Comparison of ENCODE assay signal across 8 cellular contexts in the genomic region with DNA sequence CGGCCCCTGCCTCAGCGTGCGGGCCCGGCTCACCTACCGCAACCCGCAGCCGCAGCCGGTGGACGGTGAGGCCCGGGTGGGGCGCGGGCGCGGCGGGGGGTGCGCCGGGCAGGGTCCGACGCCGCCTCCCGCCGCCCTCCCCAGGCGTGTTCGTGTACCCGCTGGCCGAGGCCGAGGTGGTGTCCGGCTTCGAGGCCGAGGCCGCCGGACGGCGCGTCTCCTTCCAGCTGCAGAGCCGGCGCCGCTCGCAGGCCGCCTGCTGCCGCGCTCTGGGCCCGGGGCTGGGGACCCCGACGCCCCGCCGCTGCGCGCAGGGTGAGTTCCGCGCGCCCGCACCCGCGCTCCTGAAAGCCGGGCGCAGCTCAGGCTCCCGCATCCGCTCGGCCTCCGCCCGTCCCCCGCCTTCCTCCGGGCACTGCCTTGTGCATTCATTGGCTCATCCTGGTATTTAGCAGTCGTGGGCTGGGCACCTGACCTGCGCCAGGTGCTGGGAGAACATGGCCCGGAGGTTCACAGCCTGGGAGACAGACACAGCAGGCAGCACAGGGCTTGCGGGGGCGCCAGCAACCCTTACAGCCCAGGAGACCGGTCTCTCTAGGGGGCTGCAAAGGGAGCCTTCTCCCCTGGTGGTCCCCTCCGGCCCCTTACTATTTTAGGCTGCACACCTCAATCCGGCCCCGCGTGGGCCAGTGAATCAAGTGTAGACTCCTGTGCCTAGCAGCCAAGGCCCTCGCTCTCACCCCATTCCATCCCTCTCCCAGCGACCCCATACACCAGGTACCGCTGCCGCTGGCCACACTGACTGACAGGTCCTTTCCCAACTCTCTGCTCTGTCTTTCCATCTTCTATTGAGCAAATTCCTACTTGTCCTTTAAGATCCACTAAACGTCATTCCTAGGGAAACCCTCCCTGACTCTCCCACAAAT. TPM values are rescaled to one million over a fixed set of nuclear protein-coding genes. Genes with fewer than 3 reads are reported as not detected.
DNase-seq lines count a peak whose midpoint lies in the region; ATAC-seq and TF ChIP-seq lines count a peak whose summit lies in the region.

No MANE protein-coding gene starts in this region.

- no peak overlapping the region for H2AFZ ChIP-seq in smooth muscle cell (ENCODE audit: low read depth)

- no peaks in the 10 kb centered on the region for H3F3A ChIP-seq in smooth muscle cell (ENCODE audit: low read depth)

- H3K9ac ChIP-seq in smooth muscle cell (ENCODE audit: low read depth): no peak overlapping the region

- no peaks in the 10 kb centered on the region for H3K36me3 ChIP-seq in smooth muscle cell (ENCODE audit: low read depth)

- H3K4me2 ChIP-seq in smooth muscle cell: peak overlapping the region; percentile 86

- TF ChIP-seq CTCF in foreskin keratinocyte (conservative IDR thresholded peaks at IDR 0.05) (no peak), smooth muscle cell (IDR thresholded peaks at IDR 0.05; ENCODE audit: borderline replicate concordance, insufficient read depth, poor library complexity, severe bottlenecking) (no peak)

- DNase-seq in NCI-H748 (lab: John Stamatoyannopoulos, UW; ENCODE audit: unreplicated experiment) (peak; percentile 60), NCI-H748 treated with DMSO at 0.1 percent for 48 hours (lab: John Stamatoyannopoulos, UW) (no peak), NCI-H526 treated with DMSO at 0.1 percent for 48 hours (lab: John Stamatoyannopoulos, UW) (peak; percentile 57), foreskin keratinocyte (peak in 1 of 2 donors; percentile 30), smooth muscle cell (lab: John Stamatoyannopoulos, UW; ENCODE audit: unreplicated experiment) (no peak), SIG-M5 (lab: John Stamatoyannopoulos, UW) (no peak)

- no peaks in the 10 kb centered on the region for H3K79me2 ChIP-seq in smooth muscle cell (ENCODE audit: low read depth)

- H3K9me3 ChIP-seq in smooth muscle cell (replicated peaks; ENCODE audit: low read depth): no peaks in the 10 kb centered on the region

- H3K4me3 ChIP-seq in smooth muscle cell: peak overlapping the region; percentile 43

- H3K4me1 ChIP-seq in foreskin keratinocyte (no peaks in the 10 kb centered on the region), smooth muscle cell (ENCODE audit: low read depth) (peaks cover 9% of the 10 kb centered on the region)

- no peak overlapping the region for H3K27ac ChIP-seq in foreskin keratinocyte
- no peak overlapping the region for H3K27ac ChIP-seq in smooth muscle cell (ENCODE audit: low read depth)

- WGBS in smooth muscle cell (ENCODE audit: low lambda C conversion rate): 15% methylated on average over 56 of the region's 79 CpGs

- peaks cover 76% of the 10 kb centered on the region for H3K27me3 ChIP-seq in foreskin keratinocyte
- H3K27me3 ChIP-seq in smooth muscle cell (ENCODE audit: low read depth): peaks cover 87% of the 10 kb centered on the region

- H4K20me1 ChIP-seq in smooth muscle cell (ENCODE audit: low read depth): no peaks in the 10 kb centered on the region

- peak; percentile 47 for ATAC-seq in foreskin keratinocyte
- no peak for ATAC-seq in HG02973 (IDR thresholded peaks at IDR 0.05; ENCODE audit: unreplicated experiment)
- no peak for ATAC-seq in HG03025 (IDR thresholded peaks at IDR 0.05; ENCODE audit: low FRiP score, unreplicated experiment)

RNA-seq across cellular contexts. Expression of a gene that starts 1.5 kb away (rescaled TPM):
- total RNA-seq in foreskin keratinocyte: not detected in 2 replicates
- polyA plus RNA-seq in foreskin keratinocyte: not detected in 2 replicates
- total RNA-seq in smooth muscle cell: not detected in 2 replicates
- polyA plus RNA-seq in smooth muscle cell: 0.70 TPM in 1 of 2 replicates, not detected in the other

RNA-seq across cellular contexts. Expression of a gene that starts 17.9 kb away (rescaled TPM):
- total RNA-seq in foreskin keratinocyte (36.8 and 38.5 TPM in 2 replicates), smooth muscle cell (48.8 and 95.2 TPM in 2 replicates)
- polyA plus RNA-seq in foreskin keratinocyte (59.4 and 59.7 TPM in 2 replicates), smooth muscle cell (91.2 and 96.7 TPM in 2 replicates)

RNA-seq across cellular contexts. Expression of a gene that starts 18.6 kb away (rescaled TPM):
- 11.1 and 12.0 TPM in 2 replicates for total RNA-seq in foreskin keratinocyte
- polyA plus RNA-seq in foreskin keratinocyte: 13.7 and 14.5 TPM in 2 replicates
- total RNA-seq in smooth muscle cell: 4.1 and 4.7 TPM in 2 replicates
- polyA plus RNA-seq in smooth muscle cell: 5.8 and 9.1 TPM in 2 replicates

RNA-seq across cellular contexts. Expression of a gene that starts 30.5 kb away (rescaled TPM):
- total RNA-seq in foreskin keratinocyte (0.17 and 0.42 TPM in 2 replicates), smooth muscle cell (not detected in 2 replicates)
- polyA plus RNA-seq in foreskin keratinocyte (0.91 and 0.99 TPM in 2 replicates), smooth muscle cell (0.18 TPM in 1 of 2 replicates, not detected in the other)

RNA-seq across cellular contexts. Expression of a gene that starts 44.9 kb away (rescaled TPM):
- total RNA-seq in foreskin keratinocyte (32.0 and 35.0 TPM in 2 replicates), smooth muscle cell (34.6 and 40.4 TPM in 2 replicates)
- polyA plus RNA-seq in foreskin keratinocyte (36.7 TPM in 2 replicates), smooth muscle cell (46.3 and 69.1 TPM in 2 replicates)

Comparison
In these comparisons a context has a peak if more than half of its experiments do, and no peak if none do; other contexts are left out.
1. DNase-seq: peak in NCI-H748 (single experiment) and NCI-H526 treated with DMSO at 0.1 percent for 48 hours (single experiment); none in NCI-H748 treated with DMSO at 0.1 percent for 48 hours (single experiment), smooth muscle cell (single experiment) and SIG-M5 (single experiment).